Comparison of ENCODE assay signal across 1 cellular context in the genomic region with DNA sequence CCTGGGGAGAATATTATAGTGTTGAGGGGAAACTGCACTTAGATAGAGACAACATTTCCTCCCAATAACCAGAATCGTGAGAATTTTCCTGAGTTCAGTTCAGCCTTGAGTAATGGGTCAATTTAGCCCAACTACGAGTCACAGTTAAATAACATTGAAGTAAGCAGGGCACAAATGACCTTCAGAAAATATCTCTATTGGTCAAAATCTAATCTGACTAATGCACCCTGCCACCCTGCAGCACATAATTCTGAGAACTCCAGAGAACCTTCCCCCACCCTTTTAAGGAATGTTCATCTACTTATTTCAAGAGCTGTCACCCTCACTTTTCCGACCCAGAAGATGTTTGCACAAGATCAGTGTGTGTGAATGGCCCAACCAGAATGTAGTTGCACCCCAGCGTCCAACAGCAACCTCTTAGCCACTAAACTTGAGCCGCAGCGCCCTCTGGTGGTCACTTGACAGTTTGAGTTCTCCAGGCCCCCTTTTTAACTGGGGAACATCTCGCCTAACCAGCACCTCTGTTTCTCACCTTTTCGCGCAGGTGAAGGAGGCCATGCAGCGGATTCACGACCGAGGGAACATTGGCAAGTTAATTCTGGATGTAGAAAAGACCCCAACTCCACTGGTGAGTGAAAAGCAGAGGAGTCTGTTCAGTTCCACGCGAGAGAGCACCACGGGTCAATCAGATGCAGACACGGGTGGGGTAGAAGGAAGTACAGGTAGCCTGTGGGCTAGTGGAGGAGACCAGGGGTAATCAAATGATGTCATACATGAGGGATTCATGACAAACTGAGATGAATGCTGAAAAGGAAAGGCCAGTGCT.
A peak's percentile ranks its signal among the peaks of the same experiment; 100 is the strongest.
TF ChIP-seq lines count a peak whose summit lies in the region.

No MANE protein-coding gene starts in this region.

TF ChIP-seq in WTC11, 78 proteins besides CTCF, POLR2A, EP300 and RAD21 (continued from another document):
- TF ChIP-seq, protein P1, sequence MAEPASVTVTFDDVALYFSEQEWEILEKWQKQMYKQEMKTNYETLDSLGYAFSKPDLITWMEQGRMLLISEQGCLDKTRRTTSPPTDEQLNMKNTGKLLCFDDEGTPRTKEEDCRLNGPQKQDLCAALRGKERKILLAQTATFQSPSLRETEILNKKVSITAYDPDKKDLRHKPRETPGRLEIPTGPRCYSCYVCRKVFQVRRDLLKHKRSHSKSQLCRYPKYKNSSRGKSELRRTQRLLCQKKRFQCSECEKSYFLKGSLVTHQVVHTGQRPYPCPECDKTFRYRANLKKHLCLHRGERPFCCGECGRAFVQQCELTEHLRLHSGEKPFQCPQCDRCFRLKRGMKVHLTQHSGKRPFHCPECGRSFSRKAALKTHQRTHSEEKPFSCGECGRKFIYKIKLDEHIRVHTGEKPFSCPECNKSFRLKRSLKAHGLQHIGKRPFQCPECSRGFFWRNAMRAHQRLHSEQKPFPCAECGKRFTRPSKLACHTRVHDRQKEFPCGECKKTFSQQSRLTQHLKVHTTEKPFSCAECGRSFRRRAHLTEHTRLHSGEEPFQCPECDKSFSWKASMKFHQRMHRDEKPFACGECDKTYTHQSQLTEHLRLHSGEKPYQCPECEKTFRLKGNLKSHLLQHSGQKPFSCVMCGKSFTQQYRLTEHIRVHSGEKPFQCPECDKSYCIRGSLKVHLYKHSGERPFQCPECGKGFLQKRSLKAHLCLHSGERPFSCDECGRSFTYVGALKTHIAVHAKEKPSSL (CRISPR knock-in tag; conservative IDR thresholded peaks at IDR 0.05): no peak
- TF ChIP-seq GABPB1 (CRISPR knock-in tag; IDR thresholded peaks at IDR 0.05): 0 out of 2 replicates have a peak, but pooled peaks have one; percentile 17
- TF ChIP-seq SMAD3 (CRISPR knock-in tag; IDR thresholded peaks at IDR 0.05; ENCODE audit: borderline replicate concordance): no peak; the same call in 1 of the 2 replicates
- TF ChIP-seq CREB1 (CRISPR knock-in tag; IDR thresholded peaks at IDR 0.05): no peak
- TF ChIP-seq, protein P2, sequence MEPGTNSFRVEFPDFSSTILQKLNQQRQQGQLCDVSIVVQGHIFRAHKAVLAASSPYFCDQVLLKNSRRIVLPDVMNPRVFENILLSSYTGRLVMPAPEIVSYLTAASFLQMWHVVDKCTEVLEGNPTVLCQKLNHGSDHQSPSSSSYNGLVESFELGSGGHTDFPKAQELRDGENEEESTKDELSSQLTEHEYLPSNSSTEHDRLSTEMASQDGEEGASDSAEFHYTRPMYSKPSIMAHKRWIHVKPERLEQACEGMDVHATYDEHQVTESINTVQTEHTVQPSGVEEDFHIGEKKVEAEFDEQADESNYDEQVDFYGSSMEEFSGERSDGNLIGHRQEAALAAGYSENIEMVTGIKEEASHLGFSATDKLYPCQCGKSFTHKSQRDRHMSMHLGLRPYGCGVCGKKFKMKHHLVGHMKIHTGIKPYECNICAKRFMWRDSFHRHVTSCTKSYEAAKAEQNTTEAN (CRISPR knock-in tag; IDR thresholded peaks at IDR 0.05): no peak
- no peak for TF ChIP-seq ZNF281 (CRISPR knock-in tag; IDR thresholded peaks at IDR 0.05)
- no peak for TF ChIP-seq ZNF317 (CRISPR knock-in tag; IDR thresholded peaks at IDR 0.05; ENCODE audit: borderline replicate concordance, low read depth)
- no peak for TF ChIP-seq SMAD4 (CRISPR knock-in tag; IDR thresholded peaks at IDR 0.05)
- TF ChIP-seq EMX1 (CRISPR knock-in tag; IDR thresholded peaks at IDR 0.05): no peak
- TF ChIP-seq CBFB (CRISPR knock-in tag; IDR thresholded peaks at IDR 0.05; ENCODE audit: low read depth): no peak
TF ChIP-seq in WTC11: peak in this region for 4.
